In genomic region chr1:117760069-117760468, GRCh38 we compare ENCODE assay signal across 21 cellular contexts.
DNase-seq lines count a peak whose midpoint lies in the region; FAIRE-seq and TF ChIP-seq lines count a peak whose summit lies in the region.
"Had no signal": no experiment of that assay in that cellular context is flagged by ENCODE, and none has a peak within 500 bp of the region (broad histone marks: within the 10 kb centered on the region; RNA-seq: fewer than 3 reads in every experiment).

No MANE protein-coding gene starts in this region.

- H3K4me1 ChIP-seq in mammary epithelial cell (ENCODE audit: insufficient read depth, low read length) (peaks cover 3% of the 10 kb centered on the region), spleen (peaks cover 0 to 11% (median 5%) of the 10 kb centered on the region in 6 donors)
- H3K4me1 ChIP-seq: A549 had no signal

- H2AFZ ChIP-seq in mammary epithelial cell (ENCODE audit: low read depth, low read length), result no peak overlapping the region

- CTCF ChIA-PET in mammary epithelial cell (lab: Charles Lee; ENCODE audit: low non-redundant PET) (no interaction called here), MCF 10A (lab: Yijun Ruan, JAX) (interaction anchor here (0.6 to 10.7 kb wide), 10 partner anchors 10 to 601 kb away, joined by 3 to 271 read pairs (median 4); no protein-coding TSS in a partner anchor), HEK293T (lab: Yijun Ruan, JAX) (interaction anchor here (1.1 to 3.8 kb wide), 2 partner anchors 65 to 225 kb away, joined by 3 to 40 read pairs; no protein-coding TSS in a partner anchor)

- dilution Hi-C loops in mammary epithelial cell (cut with HindIII; ENCODE audit: low sequenced_read_pairs), result no loop called here

- H3K27ac Mint-ChIP-seq in MCF 10A (ENCODE audit: low read depth, unreplicated experiment), result no peak overlapping the region
- H3K27ac Mint-ChIP-seq: CD8-positive, alpha-beta T cell; HFFc6; T-helper 2 cell treated with Interferon-gamma antibody and Interleukin-4, amounts not matched to agents 5 μg/mL and 100 μg/mL, for 36 hours had no signal

- no peak overlapping the region for H3K9ac ChIP-seq in mammary epithelial cell (ENCODE audit: insufficient read depth, low read length)
- H3K9ac ChIP-seq: KMS-11 had no signal

- no peak overlapping the region for H3K4me2 ChIP-seq in mammary epithelial cell (ENCODE audit: insufficient read depth, low read depth, low read length)
- H3K4me2 ChIP-seq: A549 had no signal

- in situ Hi-C loops in mammary epithelial cell (cut with MboI; ENCODE audit: low sequenced_read_pairs in 2 of 2), result loop anchor here in 1 of 2 donors (10.0 kb wide), 1 partner anchor 235 kb away; no protein-coding TSS in a partner anchor

- DNase-seq in mammary epithelial cell (peak; percentile 28), MCF 10A (ENCODE audit: unreplicated experiment) (no peak), HEK293T (ENCODE audit: extremely low spot score) (no peak), NCI-H345 (lab: John Stamatoyannopoulos, UW) (peak; percentile 52), spleen (no peak), NCI-H774 (lab: John Stamatoyannopoulos, UW) (no peak), D721Med (ENCODE audit: insufficient read length, low spot score) (no peak)
- DNase-seq: AML-193; Caco-2; CD8-positive, alpha-beta T cell; H7; HFFc6; NCI-H1105; NCI-H1436 treated with DMSO at 0.1 percent for 48 hours; NCI-H2029; SHP77 treated with DMSO at 0.1 percent for 48 hours; T-helper 1 cell had no signal

- TF ChIP-seq POLR2A in spleen (IDR thresholded peaks at IDR 0.05), result no peak

- H4K20me1 ChIP-seq in mammary epithelial cell (ENCODE audit: insufficient read depth, low read length), result no peaks in the 10 kb centered on the region

- BruUV-seq in mammary epithelial cell (replicated peaks; lab: Mats Ljungman, UMichigan) (no TSS peak), MCF 10A (replicated peaks; lab: Mats Ljungman, UMichigan) (no TSS peak)

- no peaks in the 10 kb centered on the region for H3K27me3 Mint-ChIP-seq in MCF 10A (ENCODE audit: insufficient read depth, unreplicated experiment)

- POLR2A ChIA-PET in MCF 10A (lab: Yijun Ruan, JAX) (interaction anchor here (0.7 kb wide), 1 partner anchor 1519 kb away, joined by 3 read pairs; no protein-coding TSS in a partner anchor), HEK293T (lab: Yijun Ruan, JAX) (no interaction called here)

- no peak for FAIRE-seq in D721Med (lab: Jason Lieb, UNC)
- FAIRE-seq: A549 had no signal

- H3K9me3 ChIP-seq in mammary epithelial cell (replicated peaks; ENCODE audit: insufficient read depth, low read length) (no peaks in the 10 kb centered on the region), spleen (no peaks in the 10 kb centered on the region)
- H3K9me3 ChIP-seq: A549, Caco-2 had no signal

- H3K27ac ChIP-seq in mammary epithelial cell (ENCODE audit: insufficient read depth, low read depth, low read length) (no peak overlapping the region), spleen (peak overlapping the region in 1 of 8 donors; percentile 16)
- H3K27ac ChIP-seq: A549, C4-2B, KMS-11 had no signal

- H3K4me3 ChIP-seq in mammary epithelial cell (replicated peaks in 1 of 3; ENCODE audit: insufficient read depth in 1 of 3, low read depth in 2 of 3, low read length in 3 of 3) (no peak overlapping the region), spleen (no peak overlapping the region)
- H3K4me3 ChIP-seq: A549 had no signal

- H3K36me3 ChIP-seq in mammary epithelial cell (ENCODE audit: insufficient read depth, low read length) (no peaks in the 10 kb centered on the region), spleen (no peaks in the 10 kb centered on the region)

- no peaks in the 10 kb centered on the region for H3K36me3 Mint-ChIP-seq in MCF 10A (ENCODE audit: insufficient read depth, unreplicated experiment)
- H3K36me3 Mint-ChIP-seq: CD8-positive, alpha-beta T cell had no signal

- H3K9me3 Mint-ChIP-seq in MCF 10A (ENCODE audit: unreplicated experiment), result no peaks in the 10 kb centered on the region
- H3K9me3 Mint-ChIP-seq: CD8-positive, alpha-beta T cell; HFFc6; T-helper 2 cell treated with Interferon-gamma antibody and Interleukin-4, amounts not matched to agents 5 μg/mL and 100 μg/mL, for 36 hours had no signal

- H3K4me1 Mint-ChIP-seq in MCF 10A (ENCODE audit: insufficient read depth, unreplicated experiment), result peaks cover 10% of the 10 kb centered on the region

- intact Hi-C loops in mammary epithelial cell (cut with micrococcal nuclease), result no loop called here
- intact Hi-C loops in MCF 10A (cut with micrococcal nuclease), result no loop called here
- intact Hi-C loops in spleen (cut with DNase I; ENCODE audit: low total_unique reads), result no loop called here

- no peak overlapping the region for H3K4me3 Mint-ChIP-seq in MCF 10A (ENCODE audit: unreplicated experiment)
- H3K4me3 Mint-ChIP-seq: CD8-positive, alpha-beta T cell; HFFc6; T-helper 2 cell treated with Interferon-gamma antibody and Interleukin-4, amounts not matched to agents 5 μg/mL and 100 μg/mL, for 36 hours had no signal

- WGBS in mammary epithelial cell (ENCODE audit: low coverage, missing lambda C conversion rate), result 0% methylated on average over 1 of the region's 1 CpG
- 41 to 89% (median 58%) methylated on average over 1 of the region's 1 CpG for WGBS in spleen, 5 donors

- no peak for TF ChIP-seq CTCF in mammary epithelial cell (conservative IDR thresholded peaks at IDR 0.05 in 1 of 2, IDR thresholded peaks at IDR 0.05 in 1 of 2; ENCODE audit: extremely low read depth in 1 of 2, insufficient read depth in 1 of 2, low read depth in 1 of 2, low read length in 2 of 2)
- no peak for TF ChIP-seq CTCF in MCF 10A (IDR thresholded peaks at IDR 0.05; ENCODE audit: unreplicated experiment)
- no peak for TF ChIP-seq CTCF in spleen (IDR thresholded peaks at IDR 0.05 in 8 of 11, conservative IDR thresholded peaks at IDR 0.05 in 3 of 11)
- no peak for TF ChIP-seq CTCF in D721Med (IDR thresholded peaks at IDR 0.05; ENCODE audit: insufficient read depth, missing control alignments)

- H3K27me3 ChIP-seq in mammary epithelial cell (ENCODE audit: insufficient read depth, low read length) (no peaks in the 10 kb centered on the region), spleen (replicated peaks in 1 of 7) (peaks cover 0 to 2% (median 0%) of the 10 kb centered on the region in 7 donors)

- no peaks in the 10 kb centered on the region for H3K79me2 ChIP-seq in mammary epithelial cell (ENCODE audit: insufficient read depth, low read length)

TF ChIP-seq in HEK293T, 16 proteins besides CTCF, POLR2A, EP300 and RAD21:
- TF ChIP-seq LEF1 (IDR thresholded peaks at IDR 0.05; ENCODE audit: borderline replicate concordance), result no peak
- no peak for TF ChIP-seq FOXK2 (IDR thresholded peaks at IDR 0.05)
- TF ChIP-seq ZNF384 (IDR thresholded peaks at IDR 0.05), result peak; percentile 79
- TF ChIP-seq SUZ12 (IDR thresholded peaks at IDR 0.05), result no peak
- peak; percentile 54 for TF ChIP-seq PKNOX1 (IDR thresholded peaks at IDR 0.05)
- TF ChIP-seq CTBP1 (IDR thresholded peaks at IDR 0.05; ENCODE audit: borderline replicate concordance), result peak; percentile 52; the same call in 1 of the 2 replicates
- no peak for TF ChIP-seq ARNT (IDR thresholded peaks at IDR 0.05)
- no peak for TF ChIP-seq FOXM1 (IDR thresholded peaks at IDR 0.05; ENCODE audit: borderline replicate concordance)
- TF ChIP-seq ELF4 (IDR thresholded peaks at IDR 0.05), result no peak
- no peak for TF ChIP-seq HDGF (IDR thresholded peaks at IDR 0.05; ENCODE audit: borderline replicate concordance)

Comparison
In these comparisons a context has a peak if more than half of its experiments do, and no peak if none do; other contexts are left out.
1. DNase-seq: peak in mammary epithelial cell (single experiment) and NCI-H345 (single experiment); none in MCF 10A (single experiment), HEK293T (single experiment), spleen (single experiment), NCI-H774 (single experiment) and D721Med (single experiment).